In genomic region chr17:21528031-21528684, GRCh38 we compare ENCODE assay signal across 29 cellular contexts.
"Had no signal": no experiment of that assay in that cellular context is flagged by ENCODE, and none has a peak within 500 bp of the region (broad histone marks: within the 10 kb centered on the region; RNA-seq: fewer than 3 reads in every experiment).

No MANE protein-coding gene starts in this region.

- H3K27me3 Mint-ChIP-seq: activated CD4-positive, alpha-beta T cell treated with anti-CD3 and anti-CD28 coated beads, Interleukin-2, amount 10 ng/mL, durations not matched to agents 7 days and 5 days had no signal

- H3K27ac ChIP-seq: adrenal gland, KMS-11, RWPE1 had no signal

- H3K9ac ChIP-seq: KMS-11 had no signal

- H3K4me2 ChIP-seq: KMS-11 had no signal

- H3K27me3 ChIP-seq: adrenal gland had no signal

- DNase-seq: activated CD4-positive, alpha-beta memory T cell treated with anti-CD3 and anti-CD28 coated beads for 36 hours; activated CD4-positive, alpha-beta T cell treated with anti-CD3 and anti-CD28 coated beads, Interleukin-2, amount 10 ng/mL, durations not matched to agents 7 days and 5 days; activated CD4-positive, CD25-positive, alpha-beta regulatory T cell; activated CD8-positive, alpha-beta memory T cell treated with anti-CD3 and anti-CD28 coated beads, Interleukin-2, amount 50 U/mL, for 48 hours; activated naive CD4-positive, alpha-beta T cell treated with anti-CD3 and anti-CD28 coated beads, Interleukin-2, amount 50 U/mL, for 16 hours; activated naive CD8-positive, alpha-beta T cell treated with anti-CD3 and anti-CD28 coated beads, Interleukin-2, amount 10 ng/mL, durations not matched to agents 7 days and 5 days; activated T-cell treated with anti-CD3 and anti-CD28 coated beads, Interleukin-2, amount 50 U/mL, for 1 hour; anterior cingulate cortex; caudate nucleus; NCI-H1092 treated with DMSO at 0.1 percent for 48 hours; NCI-H1417 treated with DMSO at 0.1 percent for 48 hours; NCI-H1694; NCI-H2029; NCI-H2107; NCI-H2171 treated with DMSO at 0.1 percent for 48 hours; NCI-H226; NCI-H526; NCI-H774; NK-92 treated with Interleukin-12 subunit alpha and Interleukin-12 subunit beta, amount 100 ng/mL, for 24 hours; OCI-M1; SHP77 treated with DMSO at 0.1 percent for 48 hours; T-cell; T-helper 2 cell; T1000 had no signal

- H3K4me1 ChIP-seq: adrenal gland had no signal

- H3K9me3 Mint-ChIP-seq: activated CD4-positive, alpha-beta memory T cell treated with anti-CD3 and anti-CD28 coated beads for 36 hours; activated CD4-positive, alpha-beta T cell treated with anti-CD3 and anti-CD28 coated beads, Interleukin-2, amount 10 ng/mL, durations not matched to agents 7 days and 5 days; activated naive CD8-positive, alpha-beta T cell treated with anti-CD3 and anti-CD28 coated beads, Interleukin-2, amount 10 ng/mL, durations not matched to agents 7 days and 5 days; T-cell had no signal

- H3K4me3 Mint-ChIP-seq: activated CD4-positive, alpha-beta memory T cell treated with anti-CD3 and anti-CD28 coated beads for 36 hours; activated CD4-positive, alpha-beta T cell treated with anti-CD3 and anti-CD28 coated beads, Interleukin-2, amount 10 ng/mL, durations not matched to agents 7 days and 5 days; activated naive CD8-positive, alpha-beta T cell treated with anti-CD3 and anti-CD28 coated beads, Interleukin-2, amount 10 ng/mL, durations not matched to agents 7 days and 5 days; T-cell had no signal

- H3K27ac Mint-ChIP-seq: activated CD4-positive, alpha-beta memory T cell treated with anti-CD3 and anti-CD28 coated beads for 36 hours; activated CD4-positive, alpha-beta T cell treated with anti-CD3 and anti-CD28 coated beads, Interleukin-2, amount 10 ng/mL, durations not matched to agents 7 days and 5 days; activated naive CD8-positive, alpha-beta T cell treated with anti-CD3 and anti-CD28 coated beads, Interleukin-2, amount 10 ng/mL, durations not matched to agents 7 days and 5 days; T-cell had no signal

- H3K4me3 ChIP-seq: adrenal gland had no signal

- FAIRE-seq: TTC549 had no signal

- ATAC-seq: Panc1, T-cell had no signal

- H3K9me3 ChIP-seq: adrenal gland had no signal
